Comparison of ENCODE assay signal across 10 cellular contexts in the genomic region with DNA sequence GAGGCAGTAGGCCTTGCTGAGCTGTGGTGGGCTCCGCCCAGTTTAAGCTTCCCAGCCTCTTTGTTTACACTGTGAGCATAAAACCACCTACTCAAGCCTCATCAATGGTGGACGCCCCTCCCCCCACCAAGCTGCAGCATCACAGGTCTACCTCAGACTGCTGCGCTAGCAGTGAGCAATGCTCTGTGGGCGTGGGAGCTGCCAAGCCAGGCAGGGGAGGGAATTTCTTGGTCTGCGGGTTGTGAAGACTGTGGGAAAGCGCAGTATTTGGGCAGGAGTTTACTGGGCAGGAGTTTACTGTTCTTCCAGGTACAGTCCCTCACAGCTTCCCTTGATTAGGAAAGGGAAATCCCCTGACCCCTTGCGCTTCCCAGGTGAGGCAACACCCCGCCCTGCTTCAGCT.
DNase-seq lines count a peak whose midpoint lies in the region; ATAC-seq, FAIRE-seq and TF ChIP-seq lines count a peak whose summit lies in the region.
"Had no signal": no experiment of that assay in that cellular context is flagged by ENCODE, and none has a peak within 500 bp of the region (broad histone marks: within the 10 kb centered on the region; RNA-seq: fewer than 3 reads in every experiment).

No MANE protein-coding gene starts in this region.

- DNase-seq in H7 (peak; percentile 7), NCI-H526 (lab: John Stamatoyannopoulos, UW) (peak; percentile 94 to 95), astrocyte of the spinal cord (ENCODE audit: low read depth, low spot score) (peak; percentile 55), dermis blood vessel endothelial cell (no peak), frontal cortex (ENCODE audit: low spot score in 2 of 2) (no peak), NCI-H1092 treated with DMSO at 0.1 percent for 48 hours (lab: John Stamatoyannopoulos, UW) (no peak)
- DNase-seq: immature natural killer cell, SK-N-SH had no signal

- no peaks in the 10 kb centered on the region for H3K9me3 ChIP-seq in neuron (ENCODE audit: low read length)
- H3K9me3 ChIP-seq: SK-N-SH had no signal

- H3K4me1 ChIP-seq in neuron (ENCODE audit: insufficient read depth, low read length) = peaks cover 8% of the 10 kb centered on the region

- H2AFZ ChIP-seq in neuron (ENCODE audit: low read depth, low read length) = peak overlapping the region; percentile 13

- H3K27me3 ChIP-seq in H7 (ENCODE audit: control insufficient read depth, insufficient read depth, low read length) (no peaks in the 10 kb centered on the region), neuron (ENCODE audit: insufficient read depth, low read length) (no peaks in the 10 kb centered on the region)

- in situ Hi-C loops in astrocyte of the spinal cord (cut with HindIII; ENCODE audit: low sequenced_read_pairs) = no loop called here

- no peak overlapping the region for H3K4me3 ChIP-seq in H7 (ENCODE audit: insufficient read depth, low read depth, low read length)
- H3K4me3 ChIP-seq in astrocyte of the spinal cord (ENCODE audit: low read depth, low read length) = no peak overlapping the region
- H3K4me3 ChIP-seq in neuron (ENCODE audit: low read length) = no peak overlapping the region

- no peak for TF ChIP-seq CTCF in astrocyte of the spinal cord (IDR thresholded peaks at IDR 0.05; ENCODE audit: low read depth, low read length)

- ATAC-seq in GM21619 (IDR thresholded peaks at IDR 0.05; ENCODE audit: unreplicated experiment) = no peak

- FAIRE-seq in frontal cortex (lab: Jason Lieb, UNC) = no peak

- H3K36me3 ChIP-seq in H7 (replicated peaks; ENCODE audit: control insufficient read depth, insufficient read depth, low read length) (no peaks in the 10 kb centered on the region), neuron (ENCODE audit: insufficient read depth, low read length) (no peaks in the 10 kb centered on the region)

Comparison
In these comparisons a context has a peak if more than half of its experiments do, and no peak if none do; other contexts are left out.
1. DNase-seq: peak in H7 (single experiment), NCI-H526 (2 of 2) and astrocyte of the spinal cord (single experiment); none in dermis blood vessel endothelial cell (single experiment), frontal cortex (0 of 2) and NCI-H1092 treated with DMSO at 0.1 percent for 48 hours (single experiment).